In the genomic region with DNA sequence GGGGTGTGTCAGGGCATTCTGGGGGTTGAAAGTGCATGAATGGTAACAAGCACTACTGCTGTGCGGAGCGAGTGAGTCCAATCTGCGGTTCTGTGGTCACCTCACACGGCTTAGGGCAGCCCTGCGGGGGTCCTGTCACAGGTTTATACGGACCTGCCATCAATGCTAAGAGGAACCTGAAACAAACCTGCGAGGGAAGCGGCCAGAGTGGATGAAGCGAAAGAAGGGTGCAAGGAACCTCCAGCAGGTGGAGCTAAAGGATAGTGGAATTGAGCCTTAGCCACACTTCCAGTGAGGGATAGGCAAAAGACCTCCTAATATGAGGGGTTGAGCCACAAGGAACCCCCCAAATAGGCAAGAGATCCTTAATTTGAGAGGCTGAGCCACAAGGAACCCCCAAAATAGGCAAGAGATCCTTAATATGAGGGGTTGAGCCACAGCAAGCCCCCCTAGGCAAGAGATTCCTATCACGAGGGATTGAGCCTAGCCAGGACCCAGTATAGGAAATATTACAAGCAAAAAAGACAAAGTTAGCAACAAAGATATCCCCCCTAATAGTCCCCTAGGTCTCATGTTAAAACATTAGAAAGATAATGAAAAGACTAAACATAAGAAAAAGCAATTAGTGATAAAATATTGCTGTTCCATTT, we compare ENCODE assay signal across 8 cellular contexts. TPM values are rescaled to one million over a fixed set of nuclear protein-coding genes. Genes with fewer than 3 reads are reported as not detected.
DNase-seq lines count a peak whose midpoint lies in the region; ATAC-seq and TF ChIP-seq lines count a peak whose summit lies in the region.

No MANE protein-coding gene starts in this region.

- H3K4me1 ChIP-seq in naive thymus-derived CD4-positive, alpha-beta T cell (ENCODE audit: control insufficient read depth in 2 of 2, insufficient read depth in 2 of 2, low read length in 2 of 2), result no peaks in the 10 kb centered on the region

- H3K4me1 Mint-ChIP-seq in naive thymus-derived CD4-positive, alpha-beta T cell, result peaks cover 0 to 7% (median 0%) of the 10 kb centered on the region in 7 donors

- H3K27me3 Mint-ChIP-seq in naive thymus-derived CD4-positive, alpha-beta T cell, result peaks cover 0 to 3% (median 0%) of the 10 kb centered on the region in 5 donors

- POLR2A ChIA-PET in HEK293T (lab: Yijun Ruan, JAX), result no interaction called here
- POLR2A ChIA-PET in naive thymus-derived CD4-positive, alpha-beta T cell (lab: Charles Lee), result no interaction called here

- H3K36me3 ChIP-seq in naive thymus-derived CD4-positive, alpha-beta T cell (ENCODE audit: control insufficient read depth in 2 of 3, insufficient read depth in 3 of 3, low read length in 3 of 3), result no peaks in the 10 kb centered on the region

- CTCF ChIA-PET in HEK293T (lab: Yijun Ruan, JAX), result no interaction called here
- CTCF ChIA-PET in naive thymus-derived CD4-positive, alpha-beta T cell (lab: Charles Lee), result interaction anchor here (1.1 to 5.2 kb wide), 4 partner anchors 84 to 111 kb away, joined by 3 to 36 read pairs (median 4); no protein-coding TSS in a partner anchor

- H3K27ac Mint-ChIP-seq in naive thymus-derived CD4-positive, alpha-beta T cell, result peak overlapping the region in 3 of 9 donors; percentile 3 to 15 (median 12)

- ATAC-seq in naive thymus-derived CD4-positive, alpha-beta T cell, result peak; percentile 74
- peak; percentile 52 for ATAC-seq in stimulated activated naive CD8-positive, alpha-beta T cell treated with anti-CD3 and anti-CD28 coated beads, Interleukin-15, Interleukin-2, amounts not matched to agents 100 U/mL and 50 U/mL, for 24 hours
- ATAC-seq in HG03139 (IDR thresholded peaks at IDR 0.05; ENCODE audit: unreplicated experiment), result no peak

- intact Hi-C loops in naive thymus-derived CD4-positive, alpha-beta T cell (cut with micrococcal nuclease), result loop anchor here (1.0 to 2.0 kb wide), 7 partner anchors 44 to 260 kb away; a partner anchor contains a TSS

- H3K9me3 Mint-ChIP-seq in naive thymus-derived CD4-positive, alpha-beta T cell, result peaks cover 0 to 11% (median 2%) of the 10 kb centered on the region in 11 donors

- H3K27me3 ChIP-seq in naive thymus-derived CD4-positive, alpha-beta T cell (ENCODE audit: control insufficient read depth in 2 of 2, insufficient read depth in 2 of 2, low read length in 2 of 2), result no peaks in the 10 kb centered on the region

- no peak overlapping the region for H3K27ac ChIP-seq in naive thymus-derived CD4-positive, alpha-beta T cell (ENCODE audit: low read depth, low read length)

- H3K4me3 Mint-ChIP-seq in naive thymus-derived CD4-positive, alpha-beta T cell, result peak overlapping the region in 1 of 10 donors; percentile 31

- H3K36me3 Mint-ChIP-seq in naive thymus-derived CD4-positive, alpha-beta T cell, result peaks cover 0 to 4% (median 2%) of the 10 kb centered on the region in 5 donors

- peak; percentile 75 for DNase-seq in Ammon's horn (ENCODE audit: low spot score)
- DNase-seq in HEK293T (ENCODE audit: extremely low spot score), result peak; percentile 39
- DNase-seq in NOMO-1 treated with dmso at 0.1 percent for 144 hours (lab: John Stamatoyannopoulos, UW; ENCODE audit: unreplicated experiment), result peak; percentile 62
- peak; percentile 63 for DNase-seq in activated CD8-positive, alpha-beta memory T cell treated with anti-CD3 and anti-CD28 coated beads, Interleukin-2, amount 50 U/mL, for 4 hours
- peak; percentile 59 for DNase-seq in epithelial cell of esophagus (ENCODE audit: low read depth)
- peak; percentile 20 to 72 (median 59) for DNase-seq in naive thymus-derived CD4-positive, alpha-beta T cell
- DNase-seq in stimulated activated naive CD8-positive, alpha-beta T cell treated with anti-CD3 and anti-CD28 coated beads, Interleukin-15, Interleukin-2, amounts not matched to agents 100 U/mL and 50 U/mL, for 24 hours, result peak; percentile 62

- H3K9me3 ChIP-seq in naive thymus-derived CD4-positive, alpha-beta T cell (ENCODE audit: control insufficient read depth in 2 of 3, low read length in 3 of 3), result peaks cover 0 to 3% (median 0%) of the 10 kb centered on the region in 3 experiments

- TF ChIP-seq CTCF in epithelial cell of esophagus (IDR thresholded peaks at IDR 0.05; ENCODE audit: insufficient read depth, low read depth, low read length, missing control alignments), result peak; percentile 74

- H3K4me3 ChIP-seq in epithelial cell of esophagus (ENCODE audit: low read length), result no peak overlapping the region
- no peak overlapping the region for H3K4me3 ChIP-seq in naive thymus-derived CD4-positive, alpha-beta T cell (ENCODE audit: low read length)

TF ChIP-seq in HEK293T, 16 proteins besides CTCF, POLR2A, EP300 and RAD21:
- TF ChIP-seq L3MBTL2 (conservative IDR thresholded peaks at IDR 0.05) (no peak), TARDBP (IDR thresholded peaks at IDR 0.05) (no peak), NFRKB (IDR thresholded peaks at IDR 0.05) (no peak), FOXM1 (IDR thresholded peaks at IDR 0.05; ENCODE audit: borderline replicate concordance) (no peak), SP1 (IDR thresholded peaks at IDR 0.05) (no peak), ZNF384 (IDR thresholded peaks at IDR 0.05) (no peak), HDGF (IDR thresholded peaks at IDR 0.05; ENCODE audit: borderline replicate concordance) (no peak), CTBP1 (IDR thresholded peaks at IDR 0.05; ENCODE audit: borderline replicate concordance) (no peak), BHLHE40 (IDR thresholded peaks at IDR 0.05; ENCODE audit: borderline replicate concordance) (no peak)

RNA-seq across cellular contexts. Expression of a gene that starts 6.3 kb away (rescaled TPM):
- total RNA-seq in naive thymus-derived CD4-positive, alpha-beta T cell, result 10 to 100 TPM in 2 of 5 experiments, 1 to 10 TPM in 3; 1.4 to 12.1 (median 5.0) TPM
- 1 to 10 TPM; 1.9 to 4.8 TPM for polyA plus RNA-seq in naive thymus-derived CD4-positive, alpha-beta T cell

RNA-seq across cellular contexts. Expression of a gene that starts 32.8 kb away (rescaled TPM):
- 10 to 100 TPM in 4 of 5 experiments, 1 to 10 TPM in 1; 5.6 to 22.5 (median 14.1) TPM for total RNA-seq in naive thymus-derived CD4-positive, alpha-beta T cell
- 1 to 10 TPM; 4.7 to 6.1 TPM for polyA plus RNA-seq in naive thymus-derived CD4-positive, alpha-beta T cell

RNA-seq across cellular contexts. Expression of a gene that starts 43.6 kb away (rescaled TPM):
- total RNA-seq in naive thymus-derived CD4-positive, alpha-beta T cell, result 10 to 100 TPM; 18.0 to 26.4 (median 22.8) TPM
- polyA plus RNA-seq in naive thymus-derived CD4-positive, alpha-beta T cell, result 1 to 10 TPM; 2.3 to 5.0 TPM
